ENCODE assay signal across 8 cellular contexts in genomic region chr12:51868821-51869489, GRCh38. TPM values are rescaled to one million over a fixed set of nuclear protein-coding genes. Genes with fewer than 3 reads are reported as not detected.
DNase-seq lines count a peak whose midpoint lies in the region; ATAC-seq and TF ChIP-seq lines count a peak whose summit lies in the region.

No MANE protein-coding gene starts in this region.

- H3K79me2 ChIP-seq in neural progenitor cell (ENCODE audit: low read depth): no peaks in the 10 kb centered on the region

- peaks cover 50% of the 10 kb centered on the region for H4K20me1 ChIP-seq in neural progenitor cell (ENCODE audit: low read depth)

- H3K9me3 Mint-ChIP-seq in neural progenitor cell: no peaks in the 10 kb centered on the region
- H3K9me3 Mint-ChIP-seq in T-helper 2 cell treated with Interferon-gamma antibody and Interleukin-4, amounts not matched to agents 5 μg/mL and 100 μg/mL, for 36 hours: no peaks in the 10 kb centered on the region

- H3K36me3 Mint-ChIP-seq in neural progenitor cell: no peaks in the 10 kb centered on the region
- no peaks in the 10 kb centered on the region for H3K36me3 Mint-ChIP-seq in T-helper 2 cell treated with Interferon-gamma antibody and Interleukin-4, amounts not matched to agents 5 μg/mL and 100 μg/mL, for 36 hours (ENCODE audit: low read depth)

- intact Hi-C loops in esophagus muscularis mucosa (cut with DNase I): no loop called here

- peak overlapping the region; percentile 99 for H3K4me2 ChIP-seq in neural progenitor cell

- peak; percentile 54 for DNase-seq in AG08396 (ENCODE audit: low spot score)
- peak; percentile 77 for DNase-seq in NCI-H146 (lab: John Stamatoyannopoulos, UW)
- no peak for DNase-seq in esophagus muscularis mucosa (ENCODE audit: extremely low spot score)
- DNase-seq in neural progenitor cell (ENCODE audit: low spot score): peak; percentile 52
- DNase-seq in T-helper 2 cell treated with Interferon-gamma antibody and Interleukin-4, amounts not matched to agents 5 μg/mL and 100 μg/mL, for 36 hours (ENCODE audit: low spot score): no peak
- no peak for DNase-seq in HCEC 1CT

- no peak for TF ChIP-seq CTCF in esophagus muscularis mucosa (IDR thresholded peaks at IDR 0.05)
- no peak for TF ChIP-seq CTCF in neural progenitor cell (IDR thresholded peaks at IDR 0.05)

- H3K4me3 ChIP-seq in esophagus muscularis mucosa (peak overlapping the region; percentile 46 to 54 (median 52)), neural progenitor cell (peak overlapping the region; percentile 58)

- H3K36me3 ChIP-seq in esophagus muscularis mucosa (no peaks in the 10 kb centered on the region), neural progenitor cell (no peaks in the 10 kb centered on the region)

- no peak for TF ChIP-seq EP300 in esophagus muscularis mucosa (IDR thresholded peaks at IDR 0.05)

- ATAC-seq in HG03097 (IDR thresholded peaks at IDR 0.05; ENCODE audit: low FRiP score, unreplicated experiment) (no peak), GM19351 (IDR thresholded peaks at IDR 0.05; ENCODE audit: unreplicated experiment) (no peak)

- no peak overlapping the region for H3K27ac Mint-ChIP-seq in neural progenitor cell
- no peak overlapping the region for H3K27ac Mint-ChIP-seq in T-helper 2 cell treated with Interferon-gamma antibody and Interleukin-4, amounts not matched to agents 5 μg/mL and 100 μg/mL, for 36 hours

- H3K27me3 Mint-ChIP-seq in neural progenitor cell (ENCODE audit: insufficient read depth, low read depth): peaks cover 45% of the 10 kb centered on the region
- peaks cover 59% of the 10 kb centered on the region for H3K27me3 Mint-ChIP-seq in T-helper 2 cell treated with Interferon-gamma antibody and Interleukin-4, amounts not matched to agents 5 μg/mL and 100 μg/mL, for 36 hours (ENCODE audit: low read depth)

- H3K4me1 ChIP-seq in esophagus muscularis mucosa (peaks cover 19 to 26% (median 24%) of the 10 kb centered on the region in 4 donors), neural progenitor cell (peaks cover 49% of the 10 kb centered on the region)

- no peak overlapping the region for H3K9ac ChIP-seq in neural progenitor cell

- H2AFZ ChIP-seq in neural progenitor cell (replicated peaks): peak overlapping the region; percentile 92

- TF ChIP-seq POLR2A in esophagus muscularis mucosa (IDR thresholded peaks at IDR 0.05; ENCODE audit: low read depth): no peak

- peaks cover 80% of the 10 kb centered on the region for H3K4me1 Mint-ChIP-seq in neural progenitor cell
- no peaks in the 10 kb centered on the region for H3K4me1 Mint-ChIP-seq in T-helper 2 cell treated with Interferon-gamma antibody and Interleukin-4, amounts not matched to agents 5 μg/mL and 100 μg/mL, for 36 hours (ENCODE audit: low read depth)

- no peak overlapping the region for H3K27ac ChIP-seq in esophagus muscularis mucosa (replicated peaks in 1 of 4)
- no peak overlapping the region for H3K27ac ChIP-seq in neural progenitor cell

- H3K27me3 ChIP-seq in esophagus muscularis mucosa (peaks cover 0 to 82% (median 15%) of the 10 kb centered on the region in 4 donors), neural progenitor cell (peaks cover 63% of the 10 kb centered on the region)

- WGBS in esophagus muscularis mucosa: 12% methylated on average over 35 of the region's 67 CpGs

- H3K9me3 ChIP-seq in esophagus muscularis mucosa (no peaks in the 10 kb centered on the region), neural progenitor cell (ENCODE audit: low read depth) (no peaks in the 10 kb centered on the region)

- peak overlapping the region; percentile 80 for H3K4me3 Mint-ChIP-seq in neural progenitor cell
- H3K4me3 Mint-ChIP-seq in T-helper 2 cell treated with Interferon-gamma antibody and Interleukin-4, amounts not matched to agents 5 μg/mL and 100 μg/mL, for 36 hours: no peak overlapping the region

- H3F3A ChIP-seq in neural progenitor cell (ENCODE audit: low read depth): peaks cover 56% of the 10 kb centered on the region

RNA-seq across cellular contexts. Expression of gene ANKRD33, which starts 18.9 kb away (rescaled TPM):
- not detected for total RNA-seq in esophagus muscularis mucosa
- total RNA-seq in neural progenitor cell (ENCODE audit: low replicate concordance): 0.39 and 0.46 TPM in 2 replicates

RNA-seq across cellular contexts. Expression of gene FIGNL2, which starts 20.4 kb away (rescaled TPM):
- under 1 TPM; 0.23 to 0.42 (median 0.36) TPM for total RNA-seq in esophagus muscularis mucosa
- 9.3 and 25.1 TPM in 2 replicates for total RNA-seq in neural progenitor cell (ENCODE audit: low replicate concordance)

RNA-seq across cellular contexts. Expression of gene ACVRL1, which starts 38.3 kb away (rescaled TPM):
- total RNA-seq in esophagus muscularis mucosa: 100 to 1,000 TPM; 124 to 149 (median 125) TPM
- total RNA-seq in neural progenitor cell (ENCODE audit: low replicate concordance): 0.22 and 2.0 TPM in 2 replicates

Comparison
In these comparisons a context has a peak if more than half of its experiments do, and no peak if none do; other contexts are left out.
1. DNase-seq: peak in AG08396 (single experiment), NCI-H146 (single experiment) and neural progenitor cell (single experiment); none in esophagus muscularis mucosa (single experiment), T-helper 2 cell treated with Interferon-gamma antibody and Interleukin-4, amounts not matched to agents 5 μg/mL and 100 μg/mL, for 36 hours (single experiment) and HCEC 1CT (single experiment).
2. RNA of gene ACVRL1, which starts 38.3 kb away (total RNA-seq): 124 to 149 TPM in esophagus muscularis mucosa; 0.22 to 2.0 TPM in neural progenitor cell; every median in the first group is over 10 times any median in the second.